Comparison of ENCODE assay signal across 20 cellular contexts in the genomic region with DNA sequence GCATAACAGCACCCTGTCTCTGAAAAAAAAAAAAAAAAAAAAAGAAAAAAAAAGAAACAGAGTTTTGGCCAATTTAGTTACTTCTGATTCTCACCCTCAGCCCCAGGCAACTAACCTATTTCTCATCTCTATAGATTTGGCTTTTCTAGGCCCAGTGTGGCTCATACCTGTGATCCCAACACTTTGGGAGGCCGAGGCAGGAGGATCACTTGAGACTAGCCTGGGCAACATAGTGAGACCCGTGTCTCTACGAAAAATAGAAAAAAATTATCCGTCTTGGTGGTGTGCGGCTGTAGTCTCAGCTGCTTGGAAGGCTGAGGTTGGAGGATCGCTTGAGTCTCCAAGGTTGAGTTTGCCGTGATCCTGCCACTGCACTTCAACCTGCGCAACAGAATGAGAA. TPM values are rescaled to one million over a fixed set of nuclear protein-coding genes. Genes with fewer than 3 reads are reported as not detected.
A peak's percentile ranks its signal among the peaks of the same experiment; 100 is the strongest.
DNase-seq lines count a peak whose midpoint lies in the region; ATAC-seq, FAIRE-seq and TF ChIP-seq lines count a peak whose summit lies in the region.
"Had no signal": no experiment of that assay in that cellular context is flagged by ENCODE, and none has a peak within 500 bp of the region (broad histone marks: within the 10 kb centered on the region; RNA-seq: fewer than 3 reads in every experiment).

No MANE protein-coding gene starts in this region.

- H2AFZ ChIP-seq in GM12878 (ENCODE audit: control insufficient read depth, low read depth, low read length) (no peak overlapping the region), trophoblast cell (ENCODE audit: insufficient read depth, low read length, poor library complexity) (no peak overlapping the region)
- H2AFZ ChIP-seq: GM23248 had no signal

- no peaks in the 10 kb centered on the region for H4K20me1 ChIP-seq in GM12878 (ENCODE audit: control insufficient read depth, insufficient read depth)

- in situ Hi-C loops in GM12878 (cut with MboI) = no loop called here

- no peaks in the 10 kb centered on the region for H3K27me3 Mint-ChIP-seq in activated naive CD8-positive, alpha-beta T cell treated with anti-CD3 and anti-CD28 coated beads, Interleukin-2, amount 50 U/mL, for 24 hours
- H3K27me3 Mint-ChIP-seq in activated naive CD8-positive, alpha-beta T cell treated with anti-CD3 and anti-CD28 coated beads for 36 hours = no peaks in the 10 kb centered on the region
- H3K27me3 Mint-ChIP-seq: CD4-positive, alpha-beta memory T cell had no signal

- no peak overlapping the region for H2BK120ac ChIP-seq in trophoblast cell (ENCODE audit: insufficient read depth, low read length, poor library complexity)

- intact Hi-C loops in GM12878 (cut with micrococcal nuclease; ENCODE audit: unreplicated experiment) = no loop called here
- intact Hi-C loops in aorta (cut with DNase I) = no loop called here

- H3K4me3 ChIP-seq in GM12878 (no peak overlapping the region), trophoblast cell (ENCODE audit: low read depth, low read length) (no peak overlapping the region), aorta (ENCODE audit: low read length in 2 of 2) (no peak overlapping the region)
- H3K4me3 ChIP-seq: GM23248 had no signal

- RAD21 ChIA-PET in GM12878 (lab: Charles Lee; ENCODE audit: unreplicated experiment) = no interaction called here

- H3K9ac ChIP-seq in GM12878 (ENCODE audit: control insufficient read depth, insufficient read depth, low read length) (no peak overlapping the region), trophoblast cell (ENCODE audit: low read length) (no peak overlapping the region)
- H3K9ac ChIP-seq: GM23248 had no signal

- no peak overlapping the region for H4K12ac ChIP-seq in trophoblast cell (ENCODE audit: low read depth, low read length)

- SMC1A ChIA-PET in GM12878 (lab: Charles Lee; ENCODE audit: uncharacterized antibody, unreplicated experiment) = no interaction called here

- CTCF ChIA-PET in HEK293T (lab: Yijun Ruan, JAX) = no interaction called here
- CTCF ChIA-PET in GM12878 (lab: Yijun Ruan, JAX) = no interaction called here

- no peak for TF ChIP-seq POLR2A in GM12878 (IDR thresholded peaks at IDR 0.05; ENCODE audit: low read depth, low read length)

- no peak for ATAC-seq in activated naive CD8-positive, alpha-beta T cell treated with anti-CD3 and anti-CD28 coated beads, Interleukin-2, amount 50 U/mL, for 24 hours
- ATAC-seq in GM12878 = no peak
- no peak for ATAC-seq in aorta (ENCODE audit: low FRiP score)
- ATAC-seq in GM21717 (IDR thresholded peaks at IDR 0.05; ENCODE audit: unreplicated experiment) = no peak
- ATAC-seq: HCT116 had no signal

- TF ChIP-seq EP300 in GM12878 (IDR thresholded peaks at IDR 0.05; ENCODE audit: borderline replicate concordance in 1 of 2, control insufficient read depth in 1 of 2, low read depth in 2 of 2, low read length in 2 of 2) = no peak

- H3K14ac ChIP-seq in trophoblast cell (ENCODE audit: low read length) = no peak overlapping the region

- H3K23ac ChIP-seq in trophoblast cell (ENCODE audit: low read length) = no peak overlapping the region

- POLR2A ChIA-PET in HEK293T (lab: Yijun Ruan, JAX) = no interaction called here
- POLR2A ChIA-PET in GM12878 (lab: Charles Lee) = interaction anchor here (0.6 kb wide), 2 partner anchors 64 to 144 kb away, joined by 3 to 6 read pairs; no protein-coding TSS in a partner anchor

- DNase-seq in activated naive CD8-positive, alpha-beta T cell treated with anti-CD3 and anti-CD28 coated beads, Interleukin-2, amount 50 U/mL, for 24 hours = no peak
- no peak for DNase-seq in activated naive CD8-positive, alpha-beta T cell treated with anti-CD3 and anti-CD28 coated beads for 36 hours
- DNase-seq in HEK293T (ENCODE audit: extremely low spot score) = no peak
- no peak for DNase-seq in GM12878 (ENCODE audit: low read depth, low spot score)
- DNase-seq in trophoblast cell = no peak
- DNase-seq in aorta = no peak
- no peak for DNase-seq in retina
- DNase-seq: C1 segment of cervical spinal cord; Calu3; CD4-positive, alpha-beta memory T cell; COR-L47; DMS53; DMS79 treated with DMSO at 0.1 percent for 48 hours; GF-D8; GM23248; H9 had no signal

- TF ChIP-seq RAD21 in GM12878 (IDR thresholded peaks at IDR 0.05; ENCODE audit: insufficient read depth, low read depth, low read length) = no peak

- no peak overlapping the region for H3K4me2 ChIP-seq in GM12878 (ENCODE audit: control insufficient read depth, insufficient read depth)
- H3K4me2 ChIP-seq in trophoblast cell (ENCODE audit: low read length) = no peak overlapping the region

- H3K4me1 ChIP-seq in GM12878 (ENCODE audit: control insufficient read depth, insufficient read depth, low read length) (no peaks in the 10 kb centered on the region), trophoblast cell (ENCODE audit: control insufficient read depth in 1 of 2, insufficient read depth in 2 of 2, low read length in 2 of 2) (no peaks in the 10 kb centered on the region), aorta (ENCODE audit: control insufficient read depth in 1 of 2, insufficient read depth in 2 of 2, low read length in 2 of 2) (no peaks in the 10 kb centered on the region)

- H3K4me1 Mint-ChIP-seq in activated naive CD8-positive, alpha-beta T cell treated with anti-CD3 and anti-CD28 coated beads, Interleukin-2, amount 50 U/mL, for 24 hours = peaks cover 39% of the 10 kb centered on the region
- H3K4me1 Mint-ChIP-seq in activated naive CD8-positive, alpha-beta T cell treated with anti-CD3 and anti-CD28 coated beads for 36 hours = peaks cover 30% of the 10 kb centered on the region
- H3K4me1 Mint-ChIP-seq: H9 had no signal

- H2BK12ac ChIP-seq in trophoblast cell (ENCODE audit: low read length) = no peak overlapping the region

- no peak for FAIRE-seq in GM12878 (lab: Jason Lieb, UNC)
- FAIRE-seq: GM12892, H1 had no signal

- no peak overlapping the region for H4K8ac ChIP-seq in trophoblast cell (ENCODE audit: low read depth, low read length)

- no peaks in the 10 kb centered on the region for H3K9me3 ChIP-seq in GM12878 (replicated peaks; ENCODE audit: control insufficient read depth, insufficient read depth, low read length)
- H3K9me3 ChIP-seq in trophoblast cell (ENCODE audit: insufficient read depth, low read depth, low read length) = peaks cover 3% of the 10 kb centered on the region
- H3K9me3 ChIP-seq in aorta (ENCODE audit: control insufficient read depth, low read length) = no peaks in the 10 kb centered on the region

- BruUV-seq in GM12878 (replicated peaks; lab: Mats Ljungman, UMichigan) = no TSS peak

- H3K4me3 Mint-ChIP-seq in activated naive CD8-positive, alpha-beta T cell treated with anti-CD3 and anti-CD28 coated beads, Interleukin-2, amount 50 U/mL, for 24 hours = no peak overlapping the region
- no peak overlapping the region for H3K4me3 Mint-ChIP-seq in activated naive CD8-positive, alpha-beta T cell treated with anti-CD3 and anti-CD28 coated beads for 36 hours
- H3K4me3 Mint-ChIP-seq: CD4-positive, alpha-beta memory T cell; H9 had no signal

- H3K79me1 ChIP-seq in trophoblast cell (ENCODE audit: low read length) = no peaks in the 10 kb centered on the region

- TF ChIP-seq CTCF in GM12878 (IDR thresholded peaks at IDR 0.05 in 2 of 3, conservative IDR thresholded peaks at IDR 0.05 in 1 of 3; ENCODE audit: control insufficient read depth in 2 of 3, extremely low read depth in 1 of 3, insufficient read depth in 1 of 3, low read depth in 3 of 3, low read length in 3 of 3) = no peak

- H3K36me3 Mint-ChIP-seq in activated naive CD8-positive, alpha-beta T cell treated with anti-CD3 and anti-CD28 coated beads, Interleukin-2, amount 50 U/mL, for 24 hours (ENCODE audit: low read depth) = peaks cover 17% of the 10 kb centered on the region
- peaks cover 8% of the 10 kb centered on the region for H3K36me3 Mint-ChIP-seq in activated naive CD8-positive, alpha-beta T cell treated with anti-CD3 and anti-CD28 coated beads for 36 hours

- peak overlapping the region; percentile 31 for H3K27ac Mint-ChIP-seq in activated naive CD8-positive, alpha-beta T cell treated with anti-CD3 and anti-CD28 coated beads, Interleukin-2, amount 50 U/mL, for 24 hours
- no peak overlapping the region for H3K27ac Mint-ChIP-seq in activated naive CD8-positive, alpha-beta T cell treated with anti-CD3 and anti-CD28 coated beads for 36 hours
- H3K27ac Mint-ChIP-seq: H9 had no signal

- no peak overlapping the region for H4K91ac ChIP-seq in trophoblast cell (ENCODE audit: low read depth, low read length)

- H3K27ac ChIP-seq in GM12878 (ENCODE audit: control insufficient read depth, insufficient read depth) = no peak overlapping the region
- no peak overlapping the region for H3K27ac ChIP-seq in trophoblast cell (ENCODE audit: low read depth, low read length)
- H3K27ac ChIP-seq in aorta (ENCODE audit: low read depth in 1 of 2, low read length in 2 of 2) = no peak overlapping the region
- H3K27ac ChIP-seq: GM23248 had no signal

- no peak overlapping the region for H3K18ac ChIP-seq in trophoblast cell (ENCODE audit: low read length)

- no peak overlapping the region for H2AK5ac ChIP-seq in trophoblast cell (ENCODE audit: low read length)

- peaks cover 52% of the 10 kb centered on the region for H3K79me2 ChIP-seq in GM12878 (ENCODE audit: control insufficient read depth, insufficient read depth, low read length)
- H3K79me2 ChIP-seq in trophoblast cell (ENCODE audit: control insufficient read depth, insufficient read depth, low read length, poor library complexity) = no peaks in the 10 kb centered on the region

- no peaks in the 10 kb centered on the region for H3K9me3 Mint-ChIP-seq in activated naive CD8-positive, alpha-beta T cell treated with anti-CD3 and anti-CD28 coated beads, Interleukin-2, amount 50 U/mL, for 24 hours
- H3K9me3 Mint-ChIP-seq in activated naive CD8-positive, alpha-beta T cell treated with anti-CD3 and anti-CD28 coated beads for 36 hours = no peaks in the 10 kb centered on the region
- H3K9me3 Mint-ChIP-seq: CD4-positive, alpha-beta memory T cell; H9 had no signal

- peak overlapping the region; percentile 67 for H3K4ac ChIP-seq in trophoblast cell (ENCODE audit: low read depth, low read length)

- H3K27me3 ChIP-seq in GM12878 (replicated peaks in 1 of 2; ENCODE audit: control insufficient read depth in 2 of 2, insufficient read depth in 2 of 2, low read length in 1 of 2) = no peaks in the 10 kb centered on the region
- no peaks in the 10 kb centered on the region for H3K27me3 ChIP-seq in trophoblast cell (ENCODE audit: insufficient read depth, low read length)
- H3K27me3 ChIP-seq in aorta (ENCODE audit: control insufficient read depth in 1 of 2, insufficient read depth in 2 of 2, low read length in 1 of 2) = no peaks in the 10 kb centered on the region

- WGBS in GM12878 (ENCODE audit: insufficient coverage, insufficient replicate concordance, low lambda C conversion rate, missing lambda C conversion rate) = 94% methylated on average over 8 of the region's 8 CpGs
- no CpG with 5 or more reads among the region's 8 CpGs for WGBS in trophoblast cell (ENCODE audit: extremely low coverage, insufficient coverage, insufficient read length)
- 96 to 97% methylated on average over 8 of the region's 8 CpGs for WGBS in aorta, 2 donors

- no peak overlapping the region for H2BK5ac ChIP-seq in trophoblast cell (ENCODE audit: low read depth, low read length, poor library complexity)

- H3K36me3 ChIP-seq in GM12878 (ENCODE audit: control insufficient read depth in 2 of 2, insufficient read depth in 2 of 2, low read length in 1 of 2) = no peaks in the 10 kb centered on the region; a peak in 1 of 4 replicates
- peaks cover 0 to 4% of the 10 kb centered on the region in 2 experiments for H3K36me3 ChIP-seq in trophoblast cell (ENCODE audit: control insufficient read depth in 1 of 2, insufficient read depth in 2 of 2, low read length in 2 of 2)
- no peaks in the 10 kb centered on the region for H3K36me3 ChIP-seq in aorta (ENCODE audit: control insufficient read depth in 1 of 2, insufficient read depth in 2 of 2, low read length in 1 of 2)

RNA-seq across cellular contexts. Expression of a gene that starts 8.7 kb away (rescaled TPM):
- 10 to 100 TPM; 47.9 to 61.6 TPM for total RNA-seq in activated naive CD8-positive, alpha-beta T cell treated with anti-CD3 and anti-CD28 coated beads for 36 hours
- 89.9 and 95.4 TPM in 2 replicates for total RNA-seq in GM12878 (2013; cell fraction: nucleolus; rRNA removed)
- total RNA-seq in GM12878 (2014; rRNA removed) (24.3 and 26.3 TPM in 2 replicates), GM12878 (2014; rRNA removed; fragmentation: Illumina TruSeq; extraction: Trizol) (29.4 and 30.1 TPM in 2 replicates), GM12878 (2021) (32.9 and 33.2 TPM in 2 replicates), aorta (10 to 100 TPM; 40.9 to 51.0 TPM)
- polyA plus RNA-seq in GM12878 (2011; ENCODE audit: low read depth) = 9.7 TPM
- polyA plus RNA-seq in GM12878 (2011; rRNA removed) (23.6 and 31.5 TPM in 2 replicates), GM12878 (2014; fragmentation: Illumina TruSeq; extraction: Trizol) (32.5 and 38.5 TPM in 2 replicates), GM12878 (2014; fragmentation: Nextera tagmentation; extraction: Ambion mirVana) (10 to 100 TPM in 1 of 2 experiments, 1 to 10 TPM in 1; 6.6 to 11.5 TPM), GM12878 (2014; rRNA removed) (20.4 and 24.1 TPM in 2 replicates), GM12878 (2016; fragmentation: Nextera tagmentation; extraction: Ambion mirVana) (10 to 100 TPM; 27.8 to 29.5 TPM), aorta (10 to 100 TPM in 1 of 2 donors, 1 to 10 TPM in 1; 9.6 to 10.4 TPM)
- 8.9 and 9.7 TPM in 2 replicates for polyA plus RNA-seq in GM12878 (2011; cell fraction: cytosol; rRNA removed)
- polyA plus RNA-seq in GM12878 (2011; cell fraction: nucleus; rRNA removed) = 18.4 and 19.4 TPM in 2 replicates
- 10.9 and 12.6 TPM in 2 replicates for polyA plus RNA-seq in GM12878 (2012)
- polyA minus RNA-seq in GM12878 (2011; rRNA and poly(A)+ RNA removed) = 21.1 and 25.3 TPM in 2 replicates
- 8.6 and 15.9 TPM in 2 replicates for polyA minus RNA-seq in GM12878 (2011; cell fraction: cytosol; rRNA and poly(A)+ RNA removed)
- 19.8 and 29.3 TPM in 2 replicates for polyA minus RNA-seq in GM12878 (2011; cell fraction: nucleus; rRNA and poly(A)+ RNA removed)
- polyA plus RNA-seq in trophoblast cell (2013) = 20.7 and 27.6 TPM in 2 replicates

RNA-seq across cellular contexts. Expression of a gene that starts 8.9 kb away (rescaled TPM):
- total RNA-seq in activated naive CD8-positive, alpha-beta T cell treated with anti-CD3 and anti-CD28 coated beads for 36 hours = 1 to 10 TPM; 7.6 to 7.8 TPM
- 37.6 and 42.5 TPM in 2 replicates for total RNA-seq in GM12878 (2013; cell fraction: nucleolus; rRNA removed)
- total RNA-seq in GM12878 (2014; rRNA removed) (9.2 and 9.4 TPM in 2 replicates), GM12878 (2014; rRNA removed; fragmentation: Illumina TruSeq; extraction: Trizol) (7.8 and 9.3 TPM in 2 replicates), GM12878 (2021) (7.7 TPM in 2 replicates), aorta (10 to 100 TPM in 1 of 2 donors, 1 to 10 TPM in 1; 9.4 to 12.0 TPM)
- 4.2 TPM for polyA plus RNA-seq in GM12878 (2011; ENCODE audit: low read depth)
- polyA plus RNA-seq in GM12878 (2011; rRNA removed) (10.8 and 13.3 TPM in 2 replicates), GM12878 (2014; fragmentation: Illumina TruSeq; extraction: Trizol) (8.7 and 12.3 TPM in 2 replicates), GM12878 (2014; fragmentation: Nextera tagmentation; extraction: Ambion mirVana) (1 to 10 TPM; 5.3 to 6.6 TPM), GM12878 (2014; rRNA removed) (6.1 and 7.0 TPM in 2 replicates), GM12878 (2016; fragmentation: Nextera tagmentation; extraction: Ambion mirVana) (10 to 100 TPM in 1 of 2 experiments, 1 to 10 TPM in 1; 8.0 to 10.3 TPM), aorta (1 to 10 TPM; 6.6 to 8.4 TPM)
- 5.0 and 5.4 TPM in 2 replicates for polyA plus RNA-seq in GM12878 (2011; cell fraction: cytosol; rRNA removed)
- 3.4 and 6.8 TPM in 2 replicates for polyA plus RNA-seq in GM12878 (2011; cell fraction: nucleus; rRNA removed)
- 4.3 and 5.2 TPM in 2 replicates for polyA plus RNA-seq in GM12878 (2012)
- 12.2 and 22.7 TPM in 2 replicates for polyA minus RNA-seq in GM12878 (2011; rRNA and poly(A)+ RNA removed)
- 4.5 and 5.7 TPM in 2 replicates for polyA minus RNA-seq in GM12878 (2011; cell fraction: cytosol; rRNA and poly(A)+ RNA removed)
- 4.1 and 5.0 TPM in 2 replicates for polyA minus RNA-seq in GM12878 (2011; cell fraction: nucleus; rRNA and poly(A)+ RNA removed)
- polyA plus RNA-seq in trophoblast cell (2013) = 12.0 and 13.0 TPM in 2 replicates
